ENCODE assay signal across 9 cellular contexts in the genomic region with DNA sequence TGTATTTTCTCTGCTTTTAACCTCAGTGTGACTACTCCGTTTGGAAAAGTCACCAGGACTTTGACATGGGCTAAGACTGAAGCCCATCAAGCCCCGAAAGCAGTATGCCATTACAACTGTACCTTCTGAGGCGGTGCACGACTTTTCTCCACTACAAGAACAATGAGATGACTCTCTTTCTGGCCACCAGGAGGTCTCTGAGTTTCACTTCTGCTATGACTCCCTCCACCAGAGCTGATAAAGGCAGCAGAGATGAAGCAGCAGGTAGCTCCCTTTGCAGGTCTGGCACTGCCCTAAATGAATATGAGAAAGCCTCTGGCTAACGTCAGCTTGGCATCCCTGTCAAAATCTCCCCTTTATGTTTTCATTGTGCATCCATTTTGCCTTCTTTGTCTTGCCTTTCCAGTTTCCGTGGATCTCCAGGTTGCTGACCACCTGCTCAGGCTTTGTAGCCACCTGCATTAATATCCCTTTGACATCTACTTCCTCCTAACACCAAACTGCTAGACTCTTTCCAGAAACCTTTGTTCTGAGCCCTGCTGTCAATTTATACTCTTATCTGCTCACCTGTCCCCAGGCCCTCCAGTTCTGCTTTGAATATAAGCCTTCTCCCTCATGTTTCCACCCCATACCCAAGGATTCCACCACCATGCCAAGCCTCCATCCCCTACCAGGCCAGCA.
DNase-seq lines count a peak whose midpoint lies in the region; ATAC-seq and TF ChIP-seq lines count a peak whose summit lies in the region.
"Had no signal": no experiment of that assay in that cellular context is flagged by ENCODE, and none has a peak within 500 bp of the region (broad histone marks: within the 10 kb centered on the region; RNA-seq: fewer than 3 reads in every experiment).

No MANE protein-coding gene starts in this region.

- H3K79me2 ChIP-seq in GM23338 (replicated peaks; ENCODE audit: insufficient read depth) = no peaks in the 10 kb centered on the region

- H3K4me3 Mint-ChIP-seq in endodermal cell (no peak overlapping the region), GM23338 (no peak overlapping the region)

- 87 to 94% methylated on average over 6 of the region's 6 CpGs for WGBS in endodermal cell (ENCODE audit: insufficient coverage in 1 of 2, insufficient read length in 1 of 2), 2 experiments

- ATAC-seq in GM18858 (IDR thresholded peaks at IDR 0.05; ENCODE audit: unreplicated experiment) (peak; percentile 85), GM21576 (IDR thresholded peaks at IDR 0.05; ENCODE audit: unreplicated experiment) (peak; percentile 89), HG03432 (IDR thresholded peaks at IDR 0.05; ENCODE audit: unreplicated experiment) (peak; percentile 86), GM23338 (no peak)

- H3K4me3 ChIP-seq in endodermal cell (ENCODE audit: low read length) (no peak overlapping the region), GM23338 (no peak overlapping the region)

- H3K27me3 Mint-ChIP-seq in endodermal cell (ENCODE audit: insufficient read depth) (no peaks in the 10 kb centered on the region), GM23338 (ENCODE audit: insufficient read depth, low read depth, poor library complexity) (peaks cover 9% of the 10 kb centered on the region)

- H3K4me1 ChIP-seq in endodermal cell (ENCODE audit: control insufficient read depth, insufficient read depth, low read length) = peaks cover 3% of the 10 kb centered on the region
- H3K4me1 ChIP-seq in GM23338 (ENCODE audit: insufficient read depth) = no peaks in the 10 kb centered on the region

- H3K36me3 ChIP-seq in endodermal cell (ENCODE audit: control insufficient read depth, insufficient read depth, low read length) (no peaks in the 10 kb centered on the region), GM23338 (ENCODE audit: insufficient read depth) (no peaks in the 10 kb centered on the region; the same call in 1 of the 2 replicates)

- H3K27ac ChIP-seq in endodermal cell (ENCODE audit: low read depth, low read length) (no peak overlapping the region), GM23338 (ENCODE audit: low read depth) (no peak overlapping the region)

- no peak overlapping the region for H3K9ac ChIP-seq in endodermal cell (ENCODE audit: extremely low read depth, low read length, poor library complexity, severe bottlenecking)

- peaks cover 5% of the 10 kb centered on the region for H3K4me1 Mint-ChIP-seq in endodermal cell
- H3K4me1 Mint-ChIP-seq in GM23338 = no peaks in the 10 kb centered on the region

- H3K27ac Mint-ChIP-seq in endodermal cell (no peak overlapping the region), GM23338 (no peak overlapping the region)

- H3K27me3 ChIP-seq in endodermal cell (ENCODE audit: control insufficient read depth, insufficient read depth, low read length, poor library complexity, severe bottlenecking) (no peaks in the 10 kb centered on the region), GM23338 (ENCODE audit: insufficient read depth) (no peaks in the 10 kb centered on the region)

- TF ChIP-seq CTCF in endodermal cell (conservative IDR thresholded peaks at IDR 0.05) (peak; percentile 55), GM23338 (conservative IDR thresholded peaks at IDR 0.05; ENCODE audit: low read depth in 2 of 2) (no peak)

- DNase-seq in endodermal cell (no peak), NCI-H187 (lab: John Stamatoyannopoulos, UW) (no peak), GM23338 (ENCODE audit: low spot score) (no peak)
- no peak for DNase-seq in activated CD8-positive, alpha-beta memory T cell treated with anti-CD3 and anti-CD28 coated beads for 24 hours
- no peak for DNase-seq in stimulated activated CD4-positive, alpha-beta T cell treated with anti-CD3 and anti-CD28 coated beads, Interleukin-2, amount 100 ng/mL, for 24 hours
- DNase-seq: GDM1 had no signal

- H3K36me3 Mint-ChIP-seq in endodermal cell (ENCODE audit: low read depth) (peaks cover 20% of the 10 kb centered on the region), GM23338 (ENCODE audit: low read depth) (peaks cover 18% of the 10 kb centered on the region; the same call in 2 of the 3 replicates)

- H2AFZ ChIP-seq in GM23338 = no peak overlapping the region

- no peaks in the 10 kb centered on the region for H3F3A ChIP-seq in GM23338 (replicated peaks; ENCODE audit: low read depth)

- H4K20me1 ChIP-seq in GM23338 (replicated peaks; ENCODE audit: insufficient read depth) = no peaks in the 10 kb centered on the region; the same call in 1 of the 2 replicates

- H3K9me3 Mint-ChIP-seq in endodermal cell = peaks cover 17% of the 10 kb centered on the region
- peaks cover 17% of the 10 kb centered on the region for H3K9me3 Mint-ChIP-seq in GM23338

- H3K9me3 ChIP-seq in endodermal cell (ENCODE audit: control insufficient read depth, low read length) = peaks cover 4% of the 10 kb centered on the region

- 0 out of 2 replicates have a peak, but pooled peaks cover 13% of the 10 kb centered on the region for H3K9me2 ChIP-seq in GM23338 (ENCODE audit: insufficient read depth)

- H3K4me2 ChIP-seq in GM23338 = no peak overlapping the region

TF ChIP-seq in GM23338, 12 proteins besides CTCF, POLR2A, EP300 and RAD21 (continues in another document):
- TF ChIP-seq ZNF331 (CRISPR knock-in tag; IDR thresholded peaks at IDR 0.05; ENCODE audit: low read depth) = no peak
- TF ChIP-seq, protein P1, sequence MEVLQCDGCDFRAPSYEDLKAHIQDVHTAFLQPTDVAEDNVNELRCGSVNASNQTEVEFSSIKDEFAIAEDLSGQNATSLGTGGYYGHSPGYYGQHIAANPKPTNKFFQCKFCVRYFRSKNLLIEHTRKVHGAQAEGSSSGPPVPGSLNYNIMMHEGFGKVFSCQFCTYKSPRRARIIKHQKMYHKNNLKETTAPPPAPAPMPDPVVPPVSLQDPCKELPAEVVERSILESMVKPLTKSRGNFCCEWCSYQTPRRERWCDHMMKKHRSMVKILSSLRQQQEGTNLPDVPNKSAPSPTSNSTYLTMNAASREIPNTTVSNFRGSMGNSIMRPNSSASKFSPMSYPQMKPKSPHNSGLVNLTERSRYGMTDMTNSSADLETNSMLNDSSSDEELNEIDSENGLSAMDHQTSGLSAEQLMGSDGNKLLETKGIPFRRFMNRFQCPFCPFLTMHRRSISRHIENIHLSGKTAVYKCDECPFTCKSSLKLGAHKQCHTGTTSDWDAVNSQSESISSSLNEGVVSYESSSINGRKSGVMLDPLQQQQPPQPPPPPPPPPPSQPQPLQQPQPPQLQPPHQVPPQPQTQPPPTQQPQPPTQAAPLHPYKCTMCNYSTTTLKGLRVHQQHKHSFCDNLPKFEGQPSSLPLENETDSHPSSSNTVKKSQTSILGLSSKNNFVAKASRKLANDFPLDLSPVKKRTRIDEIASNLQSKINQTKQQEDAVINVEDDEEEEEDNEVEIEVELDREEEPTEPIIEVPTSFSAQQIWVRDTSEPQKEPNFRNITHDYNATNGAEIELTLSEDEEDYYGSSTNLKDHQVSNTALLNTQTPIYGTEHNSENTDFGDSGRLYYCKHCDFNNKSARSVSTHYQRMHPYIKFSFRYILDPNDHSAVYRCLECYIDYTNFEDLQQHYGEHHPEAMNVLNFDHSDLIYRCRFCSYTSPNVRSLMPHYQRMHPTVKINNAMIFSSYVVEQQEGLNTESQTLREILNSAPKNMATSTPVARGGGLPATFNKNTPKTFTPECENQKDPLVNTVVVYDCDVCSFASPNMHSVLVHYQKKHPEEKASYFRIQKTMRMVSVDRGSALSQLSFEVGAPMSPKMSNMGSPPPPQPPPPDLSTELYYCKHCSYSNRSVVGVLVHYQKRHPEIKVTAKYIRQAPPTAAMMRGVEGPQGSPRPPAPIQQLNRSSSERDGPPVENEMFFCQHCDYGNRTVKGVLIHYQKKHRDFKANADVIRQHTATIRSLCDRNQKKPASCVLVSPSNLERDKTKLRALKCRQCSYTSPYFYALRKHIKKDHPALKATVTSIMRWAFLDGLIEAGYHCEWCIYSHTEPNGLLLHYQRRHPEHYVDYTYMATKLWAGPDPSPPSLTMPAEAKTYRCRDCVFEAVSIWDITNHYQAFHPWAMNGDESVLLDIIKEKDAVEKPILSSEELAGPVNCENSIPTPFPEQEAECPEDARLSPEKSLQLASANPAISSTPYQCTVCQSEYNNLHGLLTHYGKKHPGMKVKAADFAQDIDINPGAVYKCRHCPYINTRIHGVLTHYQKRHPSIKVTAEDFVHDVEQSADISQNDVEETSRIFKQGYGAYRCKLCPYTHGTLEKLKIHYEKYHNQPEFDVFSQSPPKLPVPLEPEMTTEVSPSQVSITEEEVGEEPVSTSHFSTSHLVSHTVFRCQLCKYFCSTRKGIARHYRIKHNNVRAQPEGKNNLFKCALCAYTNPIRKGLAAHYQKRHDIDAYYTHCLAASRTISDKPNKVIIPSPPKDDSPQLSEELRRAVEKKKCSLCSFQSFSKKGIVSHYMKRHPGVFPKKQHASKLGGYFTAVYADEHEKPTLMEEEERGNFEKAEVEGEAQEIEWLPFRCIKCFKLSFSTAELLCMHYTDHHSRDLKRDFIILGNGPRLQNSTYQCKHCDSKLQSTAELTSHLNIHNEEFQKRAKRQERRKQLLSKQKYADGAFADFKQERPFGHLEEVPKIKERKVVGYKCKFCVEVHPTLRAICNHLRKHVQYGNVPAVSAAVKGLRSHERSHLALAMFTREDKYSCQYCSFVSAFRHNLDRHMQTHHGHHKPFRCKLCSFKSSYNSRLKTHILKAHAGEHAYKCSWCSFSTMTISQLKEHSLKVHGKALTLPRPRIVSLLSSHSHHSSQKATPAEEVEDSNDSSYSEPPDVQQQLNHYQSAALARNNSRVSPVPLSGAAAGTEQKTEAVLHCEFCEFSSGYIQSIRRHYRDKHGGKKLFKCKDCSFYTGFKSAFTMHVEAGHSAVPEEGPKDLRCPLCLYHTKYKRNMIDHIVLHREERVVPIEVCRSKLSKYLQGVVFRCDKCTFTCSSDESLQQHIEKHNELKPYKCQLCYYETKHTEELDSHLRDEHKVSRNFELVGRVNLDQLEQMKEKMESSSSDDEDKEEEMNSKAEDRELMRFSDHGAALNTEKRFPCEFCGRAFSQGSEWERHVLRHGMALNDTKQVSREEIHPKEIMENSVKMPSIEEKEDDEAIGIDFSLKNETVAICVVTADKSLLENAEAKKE (CRISPR knock-in tag; IDR thresholded peaks at IDR 0.05) = no peak
- TF ChIP-seq STAT1 (IDR thresholded peaks at IDR 0.05; ENCODE audit: unreplicated experiment) = no peak
- TF ChIP-seq CREB1 (CRISPR knock-in tag; IDR thresholded peaks at IDR 0.05; ENCODE audit: low read depth) = no peak
- no peak for TF ChIP-seq EZH2 (IDR thresholded peaks at IDR 0.05; ENCODE audit: low read depth, unreplicated experiment)
- TF ChIP-seq NANOG (IDR thresholded peaks at IDR 0.05; ENCODE audit: borderline replicate concordance) = no peak
- no peak for TF ChIP-seq JUNB (IDR thresholded peaks at IDR 0.05; ENCODE audit: unreplicated experiment)
